In the genomic region with DNA sequence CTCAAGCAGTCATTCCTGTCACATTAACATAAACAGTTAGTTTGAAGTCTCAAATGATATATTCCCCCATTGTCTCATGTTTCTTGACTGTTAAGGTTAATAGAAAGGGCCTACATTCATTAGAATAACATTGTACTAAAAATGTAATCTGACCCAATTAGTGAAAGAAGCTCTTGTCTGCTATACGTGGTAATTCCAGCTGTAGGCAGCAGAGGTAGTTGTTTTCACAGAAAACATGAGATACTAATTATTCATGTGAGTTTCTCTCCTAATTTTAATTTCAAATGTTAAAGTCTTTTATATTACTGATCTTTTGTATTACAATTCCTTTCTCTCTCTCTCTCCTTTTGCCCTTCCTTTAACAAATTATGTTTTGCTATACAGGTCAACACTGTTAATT, we compare ENCODE assay signal across 8 cellular contexts. TPM values are rescaled to one million over a fixed set of nuclear protein-coding genes. Genes with fewer than 3 reads are reported as not detected.
DNase-seq lines count a peak whose midpoint lies in the region; ATAC-seq, FAIRE-seq and TF ChIP-seq lines count a peak whose summit lies in the region.

No MANE protein-coding gene starts in this region.

- H3K9ac ChIP-seq in fibroblast of lung (ENCODE audit: insufficient read depth, low read length), result no peak overlapping the region

- H3K4me3 ChIP-seq in fibroblast of lung (replicated peaks in 1 of 4; ENCODE audit: control extremely low read depth in 1 of 4, insufficient read depth in 1 of 4, low read depth in 3 of 4, low read length in 4 of 4), result no peak overlapping the region
- H3K4me3 ChIP-seq in small intestine (ENCODE audit: low read depth in 1 of 2, low read length in 2 of 2), result no peak overlapping the region

- H3K36me3 ChIP-seq in fibroblast of lung (ENCODE audit: control insufficient read depth, insufficient read depth, low read length), result no peaks in the 10 kb centered on the region
- H3K36me3 ChIP-seq in small intestine (ENCODE audit: control insufficient read depth in 2 of 2, insufficient read depth in 2 of 2, low read length in 2 of 2), result no peaks in the 10 kb centered on the region

- H3K4me1 ChIP-seq in fibroblast of lung (ENCODE audit: control insufficient read depth, extremely low read depth, insufficient read depth, low read length), result no peaks in the 10 kb centered on the region
- H3K4me1 ChIP-seq in small intestine (ENCODE audit: control insufficient read depth in 2 of 2, insufficient read depth in 1 of 2, low read depth in 1 of 2, low read length in 1 of 2), result no peaks in the 10 kb centered on the region

- TF ChIP-seq CTCF in AG09319 (IDR thresholded peaks at IDR 0.05; ENCODE audit: low read depth, low read length), result peak; percentile 65
- peak; percentile 54 to 63 for TF ChIP-seq CTCF in fibroblast of lung (conservative IDR thresholded peaks at IDR 0.05 in 1 of 2, IDR thresholded peaks at IDR 0.05 in 1 of 2; ENCODE audit: low read depth in 1 of 2, low read length in 2 of 2)

- peak; percentile 78 for FAIRE-seq in GM19239 (lab: Jason Lieb, UNC)
- FAIRE-seq in small intestine (lab: Jason Lieb, UNC), result peak; percentile 51

- no peak overlapping the region for H2AFZ ChIP-seq in fibroblast of lung (ENCODE audit: low read length)

- H3K27me3 ChIP-seq in fibroblast of lung (ENCODE audit: control insufficient read depth, insufficient read depth, low read length) (no peaks in the 10 kb centered on the region), small intestine (ENCODE audit: control insufficient read depth in 2 of 2, insufficient read depth in 2 of 2, low read length in 2 of 2) (no peaks in the 10 kb centered on the region)

- no peaks in the 10 kb centered on the region for H3K79me2 ChIP-seq in fibroblast of lung (ENCODE audit: control insufficient read depth, insufficient read depth, low read length)

- H4K20me1 ChIP-seq in fibroblast of lung (ENCODE audit: control insufficient read depth, extremely low read depth, insufficient read depth, low read length), result no peaks in the 10 kb centered on the region

- H3K9me3 ChIP-seq in fibroblast of lung (ENCODE audit: control insufficient read depth, insufficient read depth, low read depth, low read length) (no peaks in the 10 kb centered on the region), small intestine (ENCODE audit: control insufficient read depth, low read depth) (no peaks in the 10 kb centered on the region)

- no peak for ATAC-seq in stimulated activated naive CD8-positive, alpha-beta T cell treated with anti-CD3 and anti-CD28 coated beads, Interleukin-15, Interleukin-2, amounts not matched to agents 100 U/mL and 50 U/mL, for 24 hours
- no peak for ATAC-seq in HG03520 (IDR thresholded peaks at IDR 0.05; ENCODE audit: unreplicated experiment)

- no peak overlapping the region for H3K4me2 ChIP-seq in fibroblast of lung (ENCODE audit: extremely low read depth, insufficient read depth, low read length)

- H3K27ac ChIP-seq in fibroblast of lung (ENCODE audit: insufficient read depth, low read length) (no peak overlapping the region), small intestine (ENCODE audit: low read depth in 1 of 2, low read length in 1 of 2) (no peak overlapping the region)

- DNase-seq in AG09319 (ENCODE audit: extremely low read depth, low read depth), result no peak
- DNase-seq in GM19239 (ENCODE audit: insufficient read length, low spot score), result no peak
- DNase-seq in OCI-M1 (lab: John Stamatoyannopoulos, UW), result peak; percentile 61
- DNase-seq in fibroblast of lung (ENCODE audit: low read depth in 2 of 2), result peak; percentile 42 to 62
- peak; percentile 36 for DNase-seq in small intestine
- no peak for DNase-seq in stimulated activated naive CD8-positive, alpha-beta T cell treated with anti-CD3 and anti-CD28 coated beads, Interleukin-15, Interleukin-2, amounts not matched to agents 100 U/mL and 50 U/mL, for 24 hours
- DNase-seq in NK-92 treated with Interleukin-12 subunit alpha and Interleukin-12 subunit beta, amount 100 ng/mL, for 24 hours (lab: John Stamatoyannopoulos, UW), result no peak

- WGBS in small intestine, 3 donors, result 0 to 12% (median 2%) methylated on average over 1 of the region's 1 CpG

RNA-seq across cellular contexts. Expression of a gene that starts 26.0 kb away (rescaled TPM):
- total RNA-seq in fibroblast of lung, result 50.5 and 56.2 TPM in 2 replicates
- polyA plus RNA-seq in fibroblast of lung, result 58.7 and 66.9 TPM in 2 replicates
- 44.8 and 48.6 TPM in 2 replicates for polyA plus RNA-seq in fibroblast of lung (2012)
- polyA minus RNA-seq in fibroblast of lung (ENCODE audit: low replicate concordance), result 25.2 and 29.5 TPM in 2 replicates
- 10 to 100 TPM; 22.6 to 33.1 (median 28.1) TPM for polyA plus RNA-seq in small intestine

RNA-seq across cellular contexts. Expression of a gene that starts 40.0 kb away (rescaled TPM):
- total RNA-seq in fibroblast of lung, result 44.9 and 60.6 TPM in 2 replicates
- polyA plus RNA-seq in fibroblast of lung, result 24.1 and 44.3 TPM in 2 replicates
- 18.7 and 31.6 TPM in 2 replicates for polyA plus RNA-seq in fibroblast of lung (2012)
- polyA minus RNA-seq in fibroblast of lung (ENCODE audit: low replicate concordance), result 18.4 and 33.0 TPM in 2 replicates
- 10 to 100 TPM in 1 of 3 donors, 1 to 10 TPM in 2; 3.5 to 10.3 (median 5.1) TPM for polyA plus RNA-seq in small intestine

Comparison
In these comparisons a context has a peak if more than half of its experiments do, and no peak if none do; other contexts are left out.
1. DNase-seq: peak in OCI-M1 (single experiment), fibroblast of lung (2 of 2) and small intestine (single experiment); none in AG09319 (single experiment), GM19239 (single experiment), stimulated activated naive CD8-positive, alpha-beta T cell treated with anti-CD3 and anti-CD28 coated beads, Interleukin-15, Interleukin-2, amounts not matched to agents 100 U/mL and 50 U/mL, for 24 hours (single experiment) and NK-92 treated with Interleukin-12 subunit alpha and Interleukin-12 subunit beta, amount 100 ng/mL, for 24 hours (single experiment).